ENCODE assay signal across 22 cellular contexts in the genomic region with DNA sequence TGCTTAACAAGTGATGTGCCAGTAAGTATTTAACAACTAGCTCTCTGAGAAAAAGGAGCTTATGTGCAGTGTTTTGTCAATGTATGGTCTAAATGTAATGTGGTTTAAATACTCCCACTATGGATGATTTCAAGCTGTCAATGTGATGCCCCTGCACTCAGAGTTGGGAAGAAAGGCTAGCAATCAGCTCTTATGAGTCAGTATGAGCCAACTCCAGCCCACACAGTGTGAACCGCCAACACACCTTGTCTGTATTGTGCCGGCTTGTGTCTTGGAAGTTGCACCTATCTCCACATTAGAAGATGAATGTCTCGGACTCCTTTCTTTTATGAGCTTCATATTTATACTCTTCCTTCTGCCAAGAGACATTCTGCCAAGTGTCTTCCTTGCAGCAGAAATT.
"Had no signal": no experiment of that assay in that cellular context is flagged by ENCODE, and none has a peak within 500 bp of the region (broad histone marks: within the 10 kb centered on the region; RNA-seq: fewer than 3 reads in every experiment).

No MANE protein-coding gene starts in this region.

- DNase-seq: KBM-7, MG63, NCI-H1092, NCI-H1105 treated with DMSO at 0.1 percent for 48 hours, NCI-H1417 treated with DMSO at 0.1 percent for 48 hours, NCI-H146, NCI-H1694 treated with DMSO at 0.1 percent for 48 hours, NCI-H1930, NCI-H2081, NCI-H2171, NCI-H226, NCI-H446, NCI-H510A, NCI-H524 treated with DMSO at 0.1 percent for 48 hours, NCI-H69, NCI-H774, Right ventricle myocardium superior, RPMI8226, SIG-M5 had no signal

- H3K36me3 ChIP-seq: MG63, SJSA1 had no signal

- H3K4me1 ChIP-seq: SJSA1 had no signal

- FAIRE-seq: RCC 7860 had no signal

- H3K27me3 ChIP-seq: MG63, SJSA1 had no signal

- H3K9me3 ChIP-seq: MG63, SJSA1 had no signal

- H3K27ac ChIP-seq: SJSA1, SK-N-MC had no signal

- H3K4me3 ChIP-seq: MG63, SJSA1, SK-N-MC had no signal
